Comparison of ENCODE assay signal across 17 cellular contexts in the genomic region with DNA sequence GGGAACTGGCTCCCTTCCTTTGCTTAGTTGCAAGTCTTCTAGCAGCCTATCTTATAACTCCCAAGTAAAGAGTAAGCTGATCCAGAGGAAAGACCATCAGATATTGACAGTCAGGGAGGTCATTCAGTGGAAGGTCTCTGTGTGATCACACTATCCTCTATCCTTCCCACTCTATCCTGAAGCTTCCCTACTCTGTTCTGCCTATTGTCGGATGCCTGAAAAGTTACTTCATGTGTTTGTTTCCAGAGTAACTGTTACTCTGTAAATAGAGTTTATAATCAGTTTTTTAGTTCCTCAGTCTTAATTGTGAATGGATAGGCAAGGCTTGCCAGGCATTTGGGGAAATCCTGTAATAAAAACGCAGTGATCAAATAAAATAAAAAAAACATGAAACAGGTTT.
A peak's percentile ranks its signal among the peaks of the same experiment; 100 is the strongest.
DNase-seq lines count a peak whose midpoint lies in the region; ATAC-seq and TF ChIP-seq lines count a peak whose summit lies in the region.
"Had no signal": no experiment of that assay in that cellular context is flagged by ENCODE, and none has a peak within 500 bp of the region (broad histone marks: within the 10 kb centered on the region; RNA-seq: fewer than 3 reads in every experiment).

No MANE protein-coding gene starts in this region.

- H4K20me1 ChIP-seq in GM23338 (replicated peaks; ENCODE audit: insufficient read depth), result no peaks in the 10 kb centered on the region

- H3K36me3 ChIP-seq in heart left ventricle (no peaks in the 10 kb centered on the region), GM23338 (ENCODE audit: insufficient read depth) (no peaks in the 10 kb centered on the region), adrenal gland (replicated peaks in 1 of 2) (no peaks in the 10 kb centered on the region)
- H3K36me3 ChIP-seq: SJSA1 had no signal

- H3K27ac Mint-ChIP-seq in GM23338, result no peak overlapping the region
- H3K27ac Mint-ChIP-seq in dendritic cell treated with granulocyte-macrophage colony-stimulating factor and Interleukin-4, amounts not matched to agents 40 ng/mL and 50 ng/mL, for 4 days, result peak overlapping the region; percentile 25

- ATAC-seq in heart left ventricle (peak in 3 of 4 donors; percentile 67 to 79 (median 75)), Right ventricle myocardium inferior (no peak), GM23338 (peak; percentile 44; the same call in 2 of the 3 replicates), sciatic nerve (peak; percentile 32), HG03432 (IDR thresholded peaks at IDR 0.05; ENCODE audit: unreplicated experiment) (no peak)
- ATAC-seq: HCT116, PC-3 had no signal

- H3K4me3 ChIP-seq in heart left ventricle (no peak overlapping the region), GM23338 (no peak overlapping the region), adrenal gland (no peak overlapping the region)
- H3K4me3 ChIP-seq: SJSA1 had no signal

- H3K4me2 ChIP-seq in GM23338, result no peak overlapping the region

- H2AFZ ChIP-seq in GM23338, result no peak overlapping the region

- no peaks in the 10 kb centered on the region for H3K79me2 ChIP-seq in GM23338 (replicated peaks; ENCODE audit: insufficient read depth)

- intact Hi-C loops in heart left ventricle (cut with DNase I) (no loop called here), Right ventricle myocardium inferior (cut with DNase I) (no loop called here), sciatic nerve (cut with DNase I) (loop anchor here (5.0 kb wide), 1 partner anchor 1910 kb away; no protein-coding TSS in a partner anchor), adrenal gland (cut with DNase I) (no loop called here)
- intact Hi-C loops in dendritic cell treated with granulocyte-macrophage colony-stimulating factor and Interleukin-4, amounts not matched to agents 40 ng/mL and 50 ng/mL, for 4 days (cut with micrococcal nuclease), result no loop called here

- H3K9me3 Mint-ChIP-seq in GM23338, result no peaks in the 10 kb centered on the region
- no peaks in the 10 kb centered on the region for H3K9me3 Mint-ChIP-seq in dendritic cell treated with granulocyte-macrophage colony-stimulating factor and Interleukin-4, amounts not matched to agents 40 ng/mL and 50 ng/mL, for 4 days

- no peak overlapping the region for H3K4me3 Mint-ChIP-seq in GM23338
- no peak overlapping the region for H3K4me3 Mint-ChIP-seq in dendritic cell treated with granulocyte-macrophage colony-stimulating factor and Interleukin-4, amounts not matched to agents 40 ng/mL and 50 ng/mL, for 4 days

- H3K9me3 ChIP-seq in heart left ventricle, result no peaks in the 10 kb centered on the region
- peaks cover 0 to 5% (median 3%) of the 10 kb centered on the region in 3 donors for H3K9me3 ChIP-seq in adrenal gland (replicated peaks in 1 of 3)
- H3K9me3 ChIP-seq: SJSA1 had no signal

- H3K27me3 Mint-ChIP-seq in GM23338 (ENCODE audit: insufficient read depth, low read depth, poor library complexity), result peaks cover 2% of the 10 kb centered on the region
- no peaks in the 10 kb centered on the region for H3K27me3 Mint-ChIP-seq in dendritic cell treated with granulocyte-macrophage colony-stimulating factor and Interleukin-4, amounts not matched to agents 40 ng/mL and 50 ng/mL, for 4 days

- no peak for TF ChIP-seq CTCF in heart left ventricle (IDR thresholded peaks at IDR 0.05)
- TF ChIP-seq CTCF in GM23338 (conservative IDR thresholded peaks at IDR 0.05; ENCODE audit: low read depth in 2 of 2), result no peak
- no peak for TF ChIP-seq CTCF in adrenal gland (IDR thresholded peaks at IDR 0.05)

- no peaks in the 10 kb centered on the region for H3K36me3 Mint-ChIP-seq in GM23338 (ENCODE audit: low read depth)
- H3K36me3 Mint-ChIP-seq in dendritic cell treated with granulocyte-macrophage colony-stimulating factor and Interleukin-4, amounts not matched to agents 40 ng/mL and 50 ng/mL, for 4 days (ENCODE audit: low read depth), result no peaks in the 10 kb centered on the region

- TF ChIP-seq POLR2A in heart left ventricle (IDR thresholded peaks at IDR 0.05) (no peak), adrenal gland (IDR thresholded peaks at IDR 0.05) (no peak)

- 23 to 42% (median 26%) methylated on average over 2 of the region's 2 CpGs for WGBS in heart left ventricle, 4 donors
- WGBS in adrenal gland, 4 donors, result 49 to 59% (median 52%) methylated on average over 2 of the region's 2 CpGs

- H3K27ac ChIP-seq in heart left ventricle, result no peak overlapping the region
- H3K27ac ChIP-seq in GM23338 (ENCODE audit: low read depth), result 0 out of 2 replicates have a peak overlapping the region, but pooled peaks have one; percentile 4
- H3K27ac ChIP-seq in adrenal gland, result no peak overlapping the region
- H3K27ac ChIP-seq: SJSA1 had no signal

- H3K27me3 ChIP-seq in heart left ventricle, result no peaks in the 10 kb centered on the region
- no peaks in the 10 kb centered on the region for H3K27me3 ChIP-seq in GM23338 (ENCODE audit: insufficient read depth)
- H3K27me3 ChIP-seq in adrenal gland, result no peaks in the 10 kb centered on the region
- H3K27me3 ChIP-seq: SJSA1 had no signal

- H3K4me1 Mint-ChIP-seq in GM23338, result no peaks in the 10 kb centered on the region
- peaks cover 23% of the 10 kb centered on the region for H3K4me1 Mint-ChIP-seq in dendritic cell treated with granulocyte-macrophage colony-stimulating factor and Interleukin-4, amounts not matched to agents 40 ng/mL and 50 ng/mL, for 4 days (ENCODE audit: low read depth)

- H3F3A ChIP-seq in GM23338 (replicated peaks; ENCODE audit: low read depth), result no peaks in the 10 kb centered on the region

- no peaks in the 10 kb centered on the region for H3K9me2 ChIP-seq in GM23338 (ENCODE audit: insufficient read depth)

- DNase-seq in heart left ventricle, result no peak
- no peak for DNase-seq in Right ventricle myocardium inferior (ENCODE audit: missing footprints)
- DNase-seq in GM23338 (ENCODE audit: low spot score), result no peak
- DNase-seq in sciatic nerve (ENCODE audit: low spot score), result no peak
- no peak for DNase-seq in adrenal gland
- DNase-seq: C1 segment of cervical spinal cord, GF-D8, NCI-H1417, NCI-H187, NCI-H226, NCI-H524, PC-3, RPMI8226 had no signal

- H3K4me1 ChIP-seq in heart left ventricle (peaks cover 0 to 16% (median 0%) of the 10 kb centered on the region in 12 donors), GM23338 (ENCODE audit: insufficient read depth) (no peaks in the 10 kb centered on the region), adrenal gland (replicated peaks in 1 of 2) (peaks cover 0 to 3% of the 10 kb centered on the region in 2 donors)

TF ChIP-seq in GM23338, 12 proteins besides CTCF, POLR2A, EP300 and RAD21 (continues in another document):
- TF ChIP-seq ZNF114 (CRISPR knock-in tag; IDR thresholded peaks at IDR 0.05) (no peak), JUNB (IDR thresholded peaks at IDR 0.05; ENCODE audit: unreplicated experiment) (no peak)
- TF ChIP-seq, protein P1, sequence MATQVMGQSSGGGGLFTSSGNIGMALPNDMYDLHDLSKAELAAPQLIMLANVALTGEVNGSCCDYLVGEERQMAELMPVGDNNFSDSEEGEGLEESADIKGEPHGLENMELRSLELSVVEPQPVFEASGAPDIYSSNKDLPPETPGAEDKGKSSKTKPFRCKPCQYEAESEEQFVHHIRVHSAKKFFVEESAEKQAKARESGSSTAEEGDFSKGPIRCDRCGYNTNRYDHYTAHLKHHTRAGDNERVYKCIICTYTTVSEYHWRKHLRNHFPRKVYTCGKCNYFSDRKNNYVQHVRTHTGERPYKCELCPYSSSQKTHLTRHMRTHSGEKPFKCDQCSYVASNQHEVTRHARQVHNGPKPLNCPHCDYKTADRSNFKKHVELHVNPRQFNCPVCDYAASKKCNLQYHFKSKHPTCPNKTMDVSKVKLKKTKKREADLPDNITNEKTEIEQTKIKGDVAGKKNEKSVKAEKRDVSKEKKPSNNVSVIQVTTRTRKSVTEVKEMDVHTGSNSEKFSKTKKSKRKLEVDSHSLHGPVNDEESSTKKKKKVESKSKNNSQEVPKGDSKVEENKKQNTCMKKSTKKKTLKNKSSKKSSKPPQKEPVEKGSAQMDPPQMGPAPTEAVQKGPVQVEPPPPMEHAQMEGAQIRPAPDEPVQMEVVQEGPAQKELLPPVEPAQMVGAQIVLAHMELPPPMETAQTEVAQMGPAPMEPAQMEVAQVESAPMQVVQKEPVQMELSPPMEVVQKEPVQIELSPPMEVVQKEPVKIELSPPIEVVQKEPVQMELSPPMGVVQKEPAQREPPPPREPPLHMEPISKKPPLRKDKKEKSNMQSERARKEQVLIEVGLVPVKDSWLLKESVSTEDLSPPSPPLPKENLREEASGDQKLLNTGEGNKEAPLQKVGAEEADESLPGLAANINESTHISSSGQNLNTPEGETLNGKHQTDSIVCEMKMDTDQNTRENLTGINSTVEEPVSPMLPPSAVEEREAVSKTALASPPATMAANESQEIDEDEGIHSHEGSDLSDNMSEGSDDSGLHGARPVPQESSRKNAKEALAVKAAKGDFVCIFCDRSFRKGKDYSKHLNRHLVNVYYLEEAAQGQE (IDR thresholded peaks at IDR 0.05; ENCODE audit: unreplicated experiment), result no peak
- TF ChIP-seq, protein P2, sequence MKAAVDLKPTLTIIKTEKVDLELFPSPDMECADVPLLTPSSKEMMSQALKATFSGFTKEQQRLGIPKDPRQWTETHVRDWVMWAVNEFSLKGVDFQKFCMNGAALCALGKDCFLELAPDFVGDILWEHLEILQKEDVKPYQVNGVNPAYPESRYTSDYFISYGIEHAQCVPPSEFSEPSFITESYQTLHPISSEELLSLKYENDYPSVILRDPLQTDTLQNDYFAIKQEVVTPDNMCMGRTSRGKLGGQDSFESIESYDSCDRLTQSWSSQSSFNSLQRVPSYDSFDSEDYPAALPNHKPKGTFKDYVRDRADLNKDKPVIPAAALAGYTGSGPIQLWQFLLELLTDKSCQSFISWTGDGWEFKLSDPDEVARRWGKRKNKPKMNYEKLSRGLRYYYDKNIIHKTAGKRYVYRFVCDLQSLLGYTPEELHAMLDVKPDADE (IDR thresholded peaks at IDR 0.05), result no peak

Comparison
In these comparisons a context has a peak if more than half of its experiments do, and no peak if none do; other contexts are left out.
1. ATAC-seq: peak in heart left ventricle (3 of 4), GM23338 (single experiment) and sciatic nerve (single experiment); none in Right ventricle myocardium inferior (single experiment) and HG03432 (single experiment).